In genomic region chr4:145775406-145775805, GRCh38 we compare ENCODE assay signal across 17 cellular contexts.
A peak's percentile ranks its signal among the peaks of the same experiment; 100 is the strongest.
DNase-seq lines count a peak whose midpoint lies in the region; ATAC-seq and TF ChIP-seq lines count a peak whose summit lies in the region.
"Had no signal": no experiment of that assay in that cellular context is flagged by ENCODE, and none has a peak within 500 bp of the region (broad histone marks: within the 10 kb centered on the region; RNA-seq: fewer than 3 reads in every experiment).

No MANE protein-coding gene starts in this region.

- intact Hi-C loops in esophagus muscularis mucosa (cut with DNase I) (no loop called here), left ventricle myocardium inferior (cut with micrococcal nuclease) (no loop called here)

- peaks cover 8% of the 10 kb centered on the region for H3K36me3 ChIP-seq in RWPE2 (ENCODE audit: low read depth)
- H3K36me3 ChIP-seq in esophagus muscularis mucosa: peaks cover 0 to 51% (median 28%) of the 10 kb centered on the region in 4 donors
- H3K36me3 ChIP-seq in left ventricle myocardium inferior: peaks cover 26% of the 10 kb centered on the region

- H3K4me1 Mint-ChIP-seq in stimulated activated naive CD8-positive, alpha-beta T cell treated with anti-CD3 and anti-CD28 coated beads, Interleukin-15, Interleukin-2, amounts not matched to agents 100 ng/mL and 50 ng/mL, for 24 hours (ENCODE audit: low read depth): peaks cover 15% of the 10 kb centered on the region

- H3K27ac ChIP-seq in RWPE2 (ENCODE audit: poor library complexity, severe bottlenecking) (no peak overlapping the region), esophagus muscularis mucosa (replicated peaks in 1 of 4) (no peak overlapping the region), left ventricle myocardium inferior (replicated peaks) (no peak overlapping the region)
- H3K27ac ChIP-seq: SK-N-MC had no signal

- TF ChIP-seq CTCF in RWPE2 (IDR thresholded peaks at IDR 0.05; ENCODE audit: poor library complexity, severe bottlenecking): no peak
- TF ChIP-seq CTCF in esophagus muscularis mucosa (IDR thresholded peaks at IDR 0.05): no peak
- no peak for TF ChIP-seq CTCF in left ventricle myocardium inferior (IDR thresholded peaks at IDR 0.05; ENCODE audit: borderline replicate concordance)

- no peak for DNase-seq in stimulated activated naive CD8-positive, alpha-beta T cell treated with anti-CD3 and anti-CD28 coated beads, Interleukin-15, Interleukin-2, amounts not matched to agents 100 U/mL and 50 U/mL, for 24 hours
- no peak for DNase-seq in RWPE2 (ENCODE audit: low spot score)
- peak; percentile 80 for DNase-seq in esophagus muscularis mucosa (ENCODE audit: extremely low spot score)
- no peak for DNase-seq in left ventricle myocardium inferior
- DNase-seq: C1 segment of cervical spinal cord, GDM1, HFFc6, NCI-H1417, NCI-H1930, NCI-H2171 treated with DMSO at 0.1 percent for 48 hours, NCI-H748 treated with DMSO at 0.1 percent for 48 hours had no signal

- ATAC-seq in stimulated activated naive CD8-positive, alpha-beta T cell treated with anti-CD3 and anti-CD28 coated beads, Interleukin-15, Interleukin-2, amounts not matched to agents 100 U/mL and 50 U/mL, for 24 hours: no peak
- ATAC-seq in RWPE2 (ENCODE audit: low read depth) (0 out of 3 replicates have a peak, but pooled peaks have one; percentile 25), GM18861 (IDR thresholded peaks at IDR 0.05; ENCODE audit: unreplicated experiment) (no peak), GM19328 (IDR thresholded peaks at IDR 0.05; ENCODE audit: unreplicated experiment) (no peak), HG03520 (IDR thresholded peaks at IDR 0.05; ENCODE audit: unreplicated experiment) (no peak)

- no peak overlapping the region for H3K4me3 ChIP-seq in RWPE2 (ENCODE audit: severe bottlenecking)
- H3K4me3 ChIP-seq in esophagus muscularis mucosa: no peak overlapping the region
- no peak overlapping the region for H3K4me3 ChIP-seq in left ventricle myocardium inferior
- H3K4me3 ChIP-seq: SK-N-MC had no signal

- H3K4me1 ChIP-seq in RWPE2 (ENCODE audit: insufficient read depth, poor library complexity, severe bottlenecking) (no peaks in the 10 kb centered on the region), esophagus muscularis mucosa (peaks cover 0 to 14% (median 9%) of the 10 kb centered on the region in 4 donors), left ventricle myocardium inferior (peaks cover 23% of the 10 kb centered on the region)

- TF ChIP-seq EP300 in esophagus muscularis mucosa (IDR thresholded peaks at IDR 0.05): no peak

- H3K9me3 ChIP-seq in RWPE2 (ENCODE audit: severe bottlenecking) (no peaks in the 10 kb centered on the region), esophagus muscularis mucosa (no peaks in the 10 kb centered on the region), left ventricle myocardium inferior (replicated peaks) (no peaks in the 10 kb centered on the region)

- H3K4me3 Mint-ChIP-seq in stimulated activated naive CD8-positive, alpha-beta T cell treated with anti-CD3 and anti-CD28 coated beads, Interleukin-15, Interleukin-2, amounts not matched to agents 100 ng/mL and 50 ng/mL, for 24 hours: no peak overlapping the region
- H3K4me3 Mint-ChIP-seq: HFFc6, IgD-negative memory B cell had no signal

- no peaks in the 10 kb centered on the region for H3K27me3 ChIP-seq in RWPE2 (ENCODE audit: insufficient read depth, poor library complexity, severe bottlenecking)
- H3K27me3 ChIP-seq in esophagus muscularis mucosa: no peaks in the 10 kb centered on the region
- H3K27me3 ChIP-seq in left ventricle myocardium inferior (ENCODE audit: low read depth): no peaks in the 10 kb centered on the region

- no peaks in the 10 kb centered on the region for H3K9me3 Mint-ChIP-seq in stimulated activated naive CD8-positive, alpha-beta T cell treated with anti-CD3 and anti-CD28 coated beads, Interleukin-15, Interleukin-2, amounts not matched to agents 100 ng/mL and 50 ng/mL, for 24 hours
- H3K9me3 Mint-ChIP-seq: HFFc6, IgD-negative memory B cell had no signal

- H3K36me3 Mint-ChIP-seq in stimulated activated naive CD8-positive, alpha-beta T cell treated with anti-CD3 and anti-CD28 coated beads, Interleukin-15, Interleukin-2, amounts not matched to agents 100 ng/mL and 50 ng/mL, for 24 hours (ENCODE audit: low read depth): peaks cover 74% of the 10 kb centered on the region

- TF ChIP-seq POLR2A in esophagus muscularis mucosa (IDR thresholded peaks at IDR 0.05; ENCODE audit: low read depth): no peak

- WGBS in esophagus muscularis mucosa: 96% methylated on average over 3 of the region's 3 CpGs

- H3K27ac Mint-ChIP-seq in stimulated activated naive CD8-positive, alpha-beta T cell treated with anti-CD3 and anti-CD28 coated beads, Interleukin-15, Interleukin-2, amounts not matched to agents 100 ng/mL and 50 ng/mL, for 24 hours: peak overlapping the region; percentile 52
- H3K27ac Mint-ChIP-seq: HFFc6, IgD-negative memory B cell had no signal

- H3K27me3 Mint-ChIP-seq in stimulated activated naive CD8-positive, alpha-beta T cell treated with anti-CD3 and anti-CD28 coated beads, Interleukin-15, Interleukin-2, amounts not matched to agents 100 ng/mL and 50 ng/mL, for 24 hours: no peaks in the 10 kb centered on the region
- H3K27me3 Mint-ChIP-seq: IgD-negative memory B cell had no signal
